ENCODE assay signal across 8 cellular contexts in genomic region chr17:79741751-79742588, GRCh38. TPM values are rescaled to one million over a fixed set of nuclear protein-coding genes. Genes with fewer than 3 reads are reported as not detected.
DNase-seq lines count a peak whose midpoint lies in the region; ATAC-seq lines count a peak whose summit lies in the region.

No MANE protein-coding gene starts in this region.

- peak; percentile 87 for DNase-seq in AG08396 (ENCODE audit: low spot score)
- DNase-seq in H4 (ENCODE audit: low spot score): peak; percentile 53
- DNase-seq in NCI-H69 (lab: John Stamatoyannopoulos, UW): peak; percentile 83
- peak; percentile 69 to 77 for DNase-seq in activated CD4-positive, alpha-beta T cell treated with anti-CD3 and anti-CD28 coated beads, Interleukin-2, amount 50 U/mL, for 48 hours
- DNase-seq in effector CD8-positive, alpha-beta T cell (lab: John Stamatoyannopoulos, UW): peak; percentile 65
- peak; percentile 46 to 75 for DNase-seq in lung microvascular endothelial cell (ENCODE audit: low read depth in 2 of 2)
- peak; percentile 51 for DNase-seq in stimulated activated CD8-positive, alpha-beta memory T cell treated with anti-CD3 and anti-CD28 coated beads, Interleukin-12 subunit alpha, Interleukin-12 subunit beta, amount 100 ng/mL, for 4 hours (ENCODE audit: low read depth)

- ATAC-seq in HG02759 (IDR thresholded peaks at IDR 0.05; ENCODE audit: unreplicated experiment): no peak

RNA-seq across cellular contexts. Expression of gene ENPP7, which starts 11.2 kb away (rescaled TPM):
- not detected in 2 replicates for total RNA-seq in H4 (2014; rRNA removed; shearing (Covaris generic))
- total RNA-seq in lung microvascular endothelial cell: not detected in 2 replicates

RNA-seq across cellular contexts. Expression of gene CBX2, which starts 36.0 kb away (rescaled TPM):
- total RNA-seq in H4 (2014; rRNA removed; shearing (Covaris generic)): 24.5 and 34.2 TPM in 2 replicates
- total RNA-seq in lung microvascular endothelial cell: 4.6 and 5.2 TPM in 2 replicates

RNA-seq across cellular contexts. Expression of gene CBX8, which starts 54.9 kb away (rescaled TPM):
- 7.0 and 14.6 TPM in 2 replicates for total RNA-seq in H4 (2014; rRNA removed; shearing (Covaris generic))
- 1.3 and 2.0 TPM in 2 replicates for total RNA-seq in lung microvascular endothelial cell
